In the genomic region with DNA sequence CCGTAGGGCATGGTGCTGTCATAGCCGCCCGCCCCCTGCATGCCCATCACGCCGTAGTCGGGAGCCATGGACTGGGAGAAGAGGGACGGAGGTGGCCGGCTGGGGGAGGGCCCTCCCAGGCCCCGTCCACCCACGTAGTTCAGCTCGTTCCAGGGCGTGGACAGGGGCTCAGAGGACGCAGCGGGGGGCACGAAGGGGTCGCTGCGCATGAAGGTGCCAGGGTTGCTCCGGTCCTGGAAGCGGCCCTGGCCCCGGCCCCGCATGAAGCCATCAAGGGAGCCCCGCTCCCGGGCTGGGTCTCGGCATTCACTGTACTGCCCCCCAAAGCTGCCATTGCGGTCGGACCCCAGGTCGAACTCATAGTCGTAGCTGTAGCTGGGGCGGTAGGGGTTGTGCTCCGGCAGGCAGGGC, we compare ENCODE assay signal across 16 cellular contexts. TPM values are rescaled to one million over a fixed set of nuclear protein-coding genes. Genes with fewer than 3 reads are reported as not detected.
DNase-seq lines count a peak whose midpoint lies in the region; ATAC-seq and TF ChIP-seq lines count a peak whose summit lies in the region.
"Had no signal": no experiment of that assay in that cellular context is flagged by ENCODE, and none has a peak within 500 bp of the region (broad histone marks: within the 10 kb centered on the region; RNA-seq: fewer than 3 reads in every experiment).

No MANE protein-coding gene starts in this region.

- H3K9me3 ChIP-seq in mucosa of descending colon: no peaks in the 10 kb centered on the region
- H3K9me3 ChIP-seq in smooth muscle cell (replicated peaks; ENCODE audit: low read depth): no peaks in the 10 kb centered on the region
- no peaks in the 10 kb centered on the region for H3K9me3 ChIP-seq in esophagus muscularis mucosa

- peaks cover 62% of the 10 kb centered on the region for H3K79me2 ChIP-seq in smooth muscle cell (ENCODE audit: low read depth)

- 98% methylated on average over 28 of the region's 30 CpGs for WGBS in smooth muscle cell (ENCODE audit: low lambda C conversion rate)
- WGBS in esophagus muscularis mucosa: 94% methylated on average over 21 of the region's 30 CpGs

- no peak overlapping the region for H3K9ac ChIP-seq in smooth muscle cell (ENCODE audit: low read depth)
- H3K9ac ChIP-seq: KMS-11 had no signal

- no peak overlapping the region for H3K4me2 ChIP-seq in smooth muscle cell
- H3K4me2 ChIP-seq: KMS-11, PC-9 had no signal

- H3K4me1 ChIP-seq in mucosa of descending colon (ENCODE audit: low read depth) (peaks cover 11% of the 10 kb centered on the region), smooth muscle cell (ENCODE audit: low read depth) (no peaks in the 10 kb centered on the region), esophagus muscularis mucosa (peaks cover 47 to 60% (median 52%) of the 10 kb centered on the region in 4 donors)

- H3K27ac ChIP-seq in smooth muscle cell (ENCODE audit: low read depth) (peak overlapping the region; percentile 56), esophagus muscularis mucosa (replicated peaks in 1 of 4) (no peak overlapping the region)
- H3K27ac ChIP-seq: C4-2B, KMS-11, PC-9, RWPE1 had no signal

- ATAC-seq in mucosa of descending colon: no peak

- H3K27me3 ChIP-seq in H7 (ENCODE audit: control insufficient read depth, insufficient read depth, low read length) (no peaks in the 10 kb centered on the region), smooth muscle cell (ENCODE audit: low read depth) (no peaks in the 10 kb centered on the region), esophagus muscularis mucosa (no peaks in the 10 kb centered on the region)

- intact Hi-C loops in mucosa of descending colon (cut with DNase I, micrococcal nuclease): no loop called here
- intact Hi-C loops in esophagus muscularis mucosa (cut with DNase I): no loop called here

- H3F3A ChIP-seq in smooth muscle cell (ENCODE audit: low read depth): no peaks in the 10 kb centered on the region

- TF ChIP-seq CTCF in GM10266 (IDR thresholded peaks at IDR 0.05; ENCODE audit: control insufficient read depth, insufficient read depth, low read depth, missing control alignments) (no peak), mucosa of descending colon (IDR thresholded peaks at IDR 0.05) (no peak), smooth muscle cell (IDR thresholded peaks at IDR 0.05; ENCODE audit: borderline replicate concordance, insufficient read depth, poor library complexity, severe bottlenecking) (no peak), esophagus muscularis mucosa (IDR thresholded peaks at IDR 0.05) (no peak)

- DNase-seq in GM10266 (ENCODE audit: extremely low spot score) (peak; percentile 3), H7 (peak; percentile 59), mucosa of descending colon (peak in 2 of 3 donors; percentile 26 to 42), smooth muscle cell (lab: John Stamatoyannopoulos, UW; ENCODE audit: unreplicated experiment) (no peak), esophagus muscularis mucosa (ENCODE audit: extremely low spot score) (no peak), NCI-H526 treated with DMSO at 0.1 percent for 48 hours (lab: John Stamatoyannopoulos, UW) (no peak), medulla oblongata (ENCODE audit: extremely low spot score) (no peak)
- DNase-seq: ACHN, HFFc6, NCI-H187, NCI-H226, NCI-H524, PC-9 had no signal

- H4K20me1 ChIP-seq in smooth muscle cell (ENCODE audit: low read depth): peaks cover 74% of the 10 kb centered on the region

- H3K4me3 ChIP-seq in H7 (ENCODE audit: insufficient read depth, low read depth, low read length) (no peak overlapping the region), mucosa of descending colon (no peak overlapping the region), smooth muscle cell (no peak overlapping the region), esophagus muscularis mucosa (no peak overlapping the region)
- H3K4me3 ChIP-seq: PC-9 had no signal

- peaks cover 26% of the 10 kb centered on the region for H3K36me3 ChIP-seq in H7 (replicated peaks; ENCODE audit: control insufficient read depth, insufficient read depth, low read length)
- peaks cover 30% of the 10 kb centered on the region for H3K36me3 ChIP-seq in mucosa of descending colon (ENCODE audit: low read depth)
- H3K36me3 ChIP-seq in smooth muscle cell (ENCODE audit: low read depth): no peaks in the 10 kb centered on the region
- peaks cover 53 to 67% (median 62%) of the 10 kb centered on the region in 4 donors for H3K36me3 ChIP-seq in esophagus muscularis mucosa

- TF ChIP-seq POLR2A in esophagus muscularis mucosa (IDR thresholded peaks at IDR 0.05; ENCODE audit: low read depth): no peak

- TF ChIP-seq EP300 in esophagus muscularis mucosa (IDR thresholded peaks at IDR 0.05): no peak

- no peak overlapping the region for H2AFZ ChIP-seq in smooth muscle cell (ENCODE audit: low read depth)
- H2AFZ ChIP-seq: PC-9 had no signal

RNA-seq across cellular contexts. Expression of a gene that starts 6.7 kb away (rescaled TPM):
- total RNA-seq in H7 (2014; rRNA removed; shearing (Covaris generic)): 24.4 and 25.1 TPM in 2 replicates
- total RNA-seq in mucosa of descending colon (10 to 100 TPM; 37.8 to 50.0 (median 41.3) TPM), smooth muscle cell (12.0 and 24.2 TPM in 2 replicates), esophagus muscularis mucosa (10 to 100 TPM; 25.2 to 34.3 (median 29.6) TPM)
- 19.1 and 27.3 TPM in 2 replicates for polyA plus RNA-seq in smooth muscle cell

RNA-seq across cellular contexts. Expression of a gene that starts 40.6 kb away (rescaled TPM):
- total RNA-seq in H7 (2014; rRNA removed; shearing (Covaris generic)): 24.8 and 26.1 TPM in 2 replicates
- 100 to 1,000 TPM in 1 of 3 donors, 10 to 100 TPM in 2; 78.3 to 104 (median 82.6) TPM for total RNA-seq in mucosa of descending colon
- total RNA-seq in smooth muscle cell: 16.1 and 24.1 TPM in 2 replicates
- polyA plus RNA-seq in smooth muscle cell: 102 and 105 TPM in 2 replicates
- 10 to 100 TPM; 34.1 to 48.1 (median 37.5) TPM for total RNA-seq in esophagus muscularis mucosa

RNA-seq across cellular contexts. Expression of a gene that starts 45.9 kb away (rescaled TPM):
- 115 and 168 TPM in 2 replicates for total RNA-seq in H7 (2014; rRNA removed; shearing (Covaris generic))
- total RNA-seq in mucosa of descending colon: 100 to 1,000 TPM in 1 of 3 donors, 10 to 100 TPM in 2; 74.4 to 111 (median 96.0) TPM
- total RNA-seq in smooth muscle cell: 61.9 and 92.0 TPM in 2 replicates
- 93.9 and 105 TPM in 2 replicates for polyA plus RNA-seq in smooth muscle cell
- 10 to 100 TPM; 52.8 to 87.8 (median 69.4) TPM for total RNA-seq in esophagus muscularis mucosa

Comparison
In these comparisons a context has a peak if more than half of its experiments do, and no peak if none do; other contexts are left out.
1. DNase-seq: peak in GM10266 (single experiment), H7 (single experiment) and mucosa of descending colon (2 of 3); none in smooth muscle cell (single experiment), esophagus muscularis mucosa (single experiment), NCI-H526 treated with DMSO at 0.1 percent for 48 hours (single experiment) and medulla oblongata (single experiment).